In genomic region chr6:38679668-38680067, GRCh38 we compare ENCODE assay signal across 12 cellular contexts. TPM values are rescaled to one million over a fixed set of nuclear protein-coding genes. Genes with fewer than 3 reads are reported as not detected.
"Had no signal": no experiment of that assay in that cellular context is flagged by ENCODE, and none has a peak within 500 bp of the region (broad histone marks: within the 10 kb centered on the region; RNA-seq: fewer than 3 reads in every experiment).

No MANE protein-coding gene starts in this region.

- H2AFZ ChIP-seq: GM23248, GM23338 had no signal

- H3K27ac ChIP-seq: GM23248 had no signal

- H3K4me1 Mint-ChIP-seq: GM23338, H9 had no signal

- H3K27ac Mint-ChIP-seq: GM23338, H9, HFFc6 had no signal

- H3K4me3 Mint-ChIP-seq: GM23338, H9, HFFc6 had no signal

- ATAC-seq: GM23338, HCT116 had no signal

- DNase-seq: GM23248, GOT3, H7, H9, HCEC 1CT, HFFc6 had no signal

- FAIRE-seq: H1, H54 had no signal

- H3K9ac ChIP-seq: GM23248 had no signal

- H3K9me3 Mint-ChIP-seq: GM23338, H9, HFFc6 had no signal

- H3K4me3 ChIP-seq: GM23248, GM23338, HAP-1 had no signal

- H3K9me3 ChIP-seq: HAP-1 had no signal

- H3K4me1 ChIP-seq: HAP-1 had no signal

- H3K4me2 ChIP-seq: GM23338 had no signal

RNA-seq across cellular contexts. Expression of gene DNAH8, which starts 35.4 kb away (rescaled TPM):
- total RNA-seq: GM23248, GM23338, H1, H4, H9, HFFc6 had no signal
- polyA plus RNA-seq: GM23248 had no signal
